ENCODE assay signal across 1 cellular context in the genomic region with DNA sequence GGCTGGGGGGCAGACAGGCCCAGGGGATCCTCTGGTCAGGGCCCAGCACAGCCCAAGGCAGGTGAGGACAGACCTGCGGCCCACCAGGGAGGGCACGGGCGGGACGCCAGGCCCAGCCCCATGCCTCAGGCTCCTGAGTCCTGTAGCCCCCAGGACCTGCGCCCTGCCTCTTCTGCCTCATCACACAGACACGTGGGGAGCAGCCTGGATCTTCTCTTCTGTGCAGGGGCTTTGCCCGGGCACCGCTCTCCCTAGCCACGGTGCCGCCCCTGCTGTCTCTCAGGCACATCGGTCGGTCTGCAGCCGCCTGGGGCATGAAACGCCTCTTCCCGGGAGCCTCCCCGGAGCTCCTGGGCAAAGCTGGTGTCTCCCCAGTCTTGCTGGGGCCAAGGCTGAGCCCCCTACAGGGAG.
TF ChIP-seq lines count a peak whose summit lies in the region.

No MANE protein-coding gene starts in this region.

TF ChIP-seq in A549, 52 proteins besides CTCF, POLR2A, EP300 and RAD21 (continued from another document):
- TF ChIP-seq, protein P1, sequence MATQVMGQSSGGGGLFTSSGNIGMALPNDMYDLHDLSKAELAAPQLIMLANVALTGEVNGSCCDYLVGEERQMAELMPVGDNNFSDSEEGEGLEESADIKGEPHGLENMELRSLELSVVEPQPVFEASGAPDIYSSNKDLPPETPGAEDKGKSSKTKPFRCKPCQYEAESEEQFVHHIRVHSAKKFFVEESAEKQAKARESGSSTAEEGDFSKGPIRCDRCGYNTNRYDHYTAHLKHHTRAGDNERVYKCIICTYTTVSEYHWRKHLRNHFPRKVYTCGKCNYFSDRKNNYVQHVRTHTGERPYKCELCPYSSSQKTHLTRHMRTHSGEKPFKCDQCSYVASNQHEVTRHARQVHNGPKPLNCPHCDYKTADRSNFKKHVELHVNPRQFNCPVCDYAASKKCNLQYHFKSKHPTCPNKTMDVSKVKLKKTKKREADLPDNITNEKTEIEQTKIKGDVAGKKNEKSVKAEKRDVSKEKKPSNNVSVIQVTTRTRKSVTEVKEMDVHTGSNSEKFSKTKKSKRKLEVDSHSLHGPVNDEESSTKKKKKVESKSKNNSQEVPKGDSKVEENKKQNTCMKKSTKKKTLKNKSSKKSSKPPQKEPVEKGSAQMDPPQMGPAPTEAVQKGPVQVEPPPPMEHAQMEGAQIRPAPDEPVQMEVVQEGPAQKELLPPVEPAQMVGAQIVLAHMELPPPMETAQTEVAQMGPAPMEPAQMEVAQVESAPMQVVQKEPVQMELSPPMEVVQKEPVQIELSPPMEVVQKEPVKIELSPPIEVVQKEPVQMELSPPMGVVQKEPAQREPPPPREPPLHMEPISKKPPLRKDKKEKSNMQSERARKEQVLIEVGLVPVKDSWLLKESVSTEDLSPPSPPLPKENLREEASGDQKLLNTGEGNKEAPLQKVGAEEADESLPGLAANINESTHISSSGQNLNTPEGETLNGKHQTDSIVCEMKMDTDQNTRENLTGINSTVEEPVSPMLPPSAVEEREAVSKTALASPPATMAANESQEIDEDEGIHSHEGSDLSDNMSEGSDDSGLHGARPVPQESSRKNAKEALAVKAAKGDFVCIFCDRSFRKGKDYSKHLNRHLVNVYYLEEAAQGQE (IDR thresholded peaks at IDR 0.05) = no peak
- no peak for TF ChIP-seq HDAC2 (IDR thresholded peaks at IDR 0.05)
- TF ChIP-seq, protein P2, sequence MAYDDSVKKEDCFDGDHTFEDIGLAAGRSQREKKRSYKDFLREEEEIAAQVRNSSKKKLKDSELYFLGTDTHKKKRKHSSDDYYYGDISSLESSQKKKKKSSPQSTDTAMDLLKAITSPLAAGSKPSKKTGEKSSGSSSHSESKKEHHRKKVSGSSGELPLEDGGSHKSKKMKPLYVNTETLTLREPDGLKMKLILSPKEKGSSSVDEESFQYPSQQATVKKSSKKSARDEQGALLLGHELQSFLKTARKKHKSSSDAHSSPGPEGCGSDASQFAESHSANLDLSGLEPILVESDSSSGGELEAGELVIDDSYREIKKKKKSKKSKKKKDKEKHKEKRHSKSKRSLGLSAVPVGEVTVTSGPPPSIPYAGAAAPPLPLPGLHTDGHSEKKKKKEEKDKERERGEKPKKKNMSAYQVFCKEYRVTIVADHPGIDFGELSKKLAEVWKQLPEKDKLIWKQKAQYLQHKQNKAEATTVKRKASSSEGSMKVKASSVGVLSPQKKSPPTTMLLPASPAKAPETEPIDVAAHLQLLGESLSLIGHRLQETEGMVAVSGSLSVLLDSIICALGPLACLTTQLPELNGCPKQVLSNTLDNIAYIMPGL (CRISPR knock-in tag; IDR thresholded peaks at IDR 0.05; ENCODE audit: borderline replicate concordance) = no peak
- no peak for TF ChIP-seq CHD4 (IDR thresholded peaks at IDR 0.05; ENCODE audit: borderline replicate concordance)
